8 cellular contexts compared by ENCODE assay signal in genomic region chr1:182601416-182601786, GRCh38. TPM values are rescaled to one million over a fixed set of nuclear protein-coding genes. Genes with fewer than 3 reads are reported as not detected.
DNase-seq lines count a peak whose midpoint lies in the region; ATAC-seq and TF ChIP-seq lines count a peak whose summit lies in the region.

No MANE protein-coding gene starts in this region.

- H3K27me3 ChIP-seq in PC-3 (ENCODE audit: low read length) (no peaks in the 10 kb centered on the region), tibial nerve (no peaks in the 10 kb centered on the region)

- no peak overlapping the region for H3K4me3 Mint-ChIP-seq in activated T-cell treated with anti-CD3 and anti-CD28 coated beads, Interleukin-2, amount 50 U/mL, for 4 hours
- H3K4me3 Mint-ChIP-seq in natural killer cell treated with Interleukin-12 subunit alpha and Interleukin-12 subunit beta and Interleukin-15 and Interleukin-18, amount 100 ng/mL, for 72 hours = no peak overlapping the region

- peaks cover 7% of the 10 kb centered on the region for H3K4me1 ChIP-seq in PC-3 (ENCODE audit: insufficient read depth, low read length)
- H3K4me1 ChIP-seq in tibial nerve = peaks cover 0 to 43% (median 20%) of the 10 kb centered on the region in 4 donors

- H3K36me3 Mint-ChIP-seq in activated T-cell treated with anti-CD3 and anti-CD28 coated beads, Interleukin-2, amount 50 U/mL, for 4 hours (ENCODE audit: insufficient read depth) = peaks cover 11% of the 10 kb centered on the region
- no peaks in the 10 kb centered on the region for H3K36me3 Mint-ChIP-seq in natural killer cell treated with Interleukin-12 subunit alpha and Interleukin-12 subunit beta and Interleukin-15 and Interleukin-18, amount 100 ng/mL, for 72 hours

- H3K9me3 ChIP-seq in PC-3 (ENCODE audit: low read length) (no peaks in the 10 kb centered on the region), tibial nerve (no peaks in the 10 kb centered on the region)

- H3K27me3 Mint-ChIP-seq in activated T-cell treated with anti-CD3 and anti-CD28 coated beads, Interleukin-2, amount 50 U/mL, for 4 hours (ENCODE audit: low read depth) = peaks cover 5% of the 10 kb centered on the region
- H3K27me3 Mint-ChIP-seq in natural killer cell treated with Interleukin-12 subunit alpha and Interleukin-12 subunit beta and Interleukin-15 and Interleukin-18, amount 100 ng/mL, for 72 hours = no peaks in the 10 kb centered on the region

- TF ChIP-seq EP300 in tibial nerve (IDR thresholded peaks at IDR 0.05) = peak in 1 of 2 donors; percentile 24

- no peaks in the 10 kb centered on the region for H4K20me1 ChIP-seq in PC-3 (ENCODE audit: low read length)

- H3K9ac ChIP-seq in PC-3 (ENCODE audit: low read length) = no peak overlapping the region

- peak; percentile 49 for ATAC-seq in PC-3
- no peak for ATAC-seq in activated T-cell treated with anti-CD3 and anti-CD28 coated beads, Interleukin-2, amount 50 U/mL, for 4 hours
- no peak for ATAC-seq in natural killer cell treated with Interleukin-12 subunit alpha and Interleukin-12 subunit beta and Interleukin-15 and Interleukin-18, amount 100 ng/mL, for 72 hours
- ATAC-seq in HG02840 (IDR thresholded peaks at IDR 0.05; ENCODE audit: low FRiP score, unreplicated experiment) = no peak

- intact Hi-C loops in PC-3 (cut with micrococcal nuclease) = loop anchor here (1.0 kb wide), 1 partner anchor 183 kb away; no protein-coding TSS in a partner anchor

- H3K27ac Mint-ChIP-seq in natural killer cell treated with Interleukin-12 subunit alpha and Interleukin-12 subunit beta and Interleukin-15 and Interleukin-18, amount 100 ng/mL, for 72 hours = no peak overlapping the region

- no peaks in the 10 kb centered on the region for H3K9me3 Mint-ChIP-seq in activated T-cell treated with anti-CD3 and anti-CD28 coated beads, Interleukin-2, amount 50 U/mL, for 4 hours
- no peaks in the 10 kb centered on the region for H3K9me3 Mint-ChIP-seq in natural killer cell treated with Interleukin-12 subunit alpha and Interleukin-12 subunit beta and Interleukin-15 and Interleukin-18, amount 100 ng/mL, for 72 hours

- TF ChIP-seq CTCF in PC-3 (conservative IDR thresholded peaks at IDR 0.05; ENCODE audit: low read depth, low read length) (peak; percentile 75), fibroblast of mammary gland (conservative IDR thresholded peaks at IDR 0.05; ENCODE audit: control insufficient read depth, insufficient read depth, low read depth, low read length) (peak; percentile 80), tibial nerve (IDR thresholded peaks at IDR 0.05) (peak; percentile 69 to 95 (median 81))

- DNase-seq in EH (ENCODE audit: low read depth) (peak; percentile 75), LHCN-M2 (ENCODE audit: low read depth) (peak; percentile 64), PC-3 (peak; percentile 68), fibroblast of mammary gland (ENCODE audit: low read depth) (peak; percentile 77), tibial nerve (ENCODE audit: low spot score in 2 of 2) (peak in 1 of 2 donors; percentile 70)
- DNase-seq in activated T-cell treated with anti-CD3 and anti-CD28 coated beads, Interleukin-2, amount 50 U/mL, for 4 hours = peak; percentile 59
- DNase-seq in natural killer cell treated with Interleukin-12 subunit alpha and Interleukin-12 subunit beta and Interleukin-15 and Interleukin-18, amount 100 ng/mL, for 72 hours (ENCODE audit: low spot score) = peak; percentile 80

- H3K9me2 ChIP-seq in PC-3 (replicated peaks; ENCODE audit: low read length) = no peaks in the 10 kb centered on the region

- no peaks in the 10 kb centered on the region for H3K79me2 ChIP-seq in PC-3 (ENCODE audit: low read length)

- POLR2A ChIA-PET in PC-3 (lab: Charles Lee; ENCODE audit: unreplicated experiment) = no interaction called here

- no peak overlapping the region for H3K4me3 ChIP-seq in PC-3 (ENCODE audit: low read length)
- H3K4me3 ChIP-seq in fibroblast of mammary gland (ENCODE audit: control insufficient read depth, low read depth, low read length) = no peak overlapping the region
- H3K4me3 ChIP-seq in tibial nerve = no peak overlapping the region

- peaks cover 24% of the 10 kb centered on the region for H3K4me1 Mint-ChIP-seq in activated T-cell treated with anti-CD3 and anti-CD28 coated beads, Interleukin-2, amount 50 U/mL, for 4 hours (ENCODE audit: low read depth)
- peaks cover 0 to 21% of the 10 kb centered on the region in 2 donors for H3K4me1 Mint-ChIP-seq in natural killer cell treated with Interleukin-12 subunit alpha and Interleukin-12 subunit beta and Interleukin-15 and Interleukin-18, amount 100 ng/mL, for 72 hours (ENCODE audit: low read depth in 2 of 2)

- CTCF ChIA-PET in PC-3 (lab: Charles Lee) = interaction anchor here (1.0 to 1.3 kb wide), 3 partner anchors 181 to 185 kb away, joined by 6 to 8 read pairs (median 7); no protein-coding TSS in a partner anchor

- no peak overlapping the region for H3K4me2 ChIP-seq in PC-3 (ENCODE audit: low read length)

- no TSS peak for BruUV-seq in PC-3 (replicated peaks; lab: Mats Ljungman, UMichigan)

- 0 out of 2 replicates have a peak, but pooled peaks cover 3% of the 10 kb centered on the region for H3K36me3 ChIP-seq in PC-3 (ENCODE audit: low read depth, low read length)
- peaks cover 0 to 22% (median 0%) of the 10 kb centered on the region in 3 donors for H3K36me3 ChIP-seq in tibial nerve

- no peak overlapping the region for H2AFZ ChIP-seq in PC-3 (ENCODE audit: low read length)

- TF ChIP-seq POLR2A in tibial nerve (IDR thresholded peaks at IDR 0.05) = no peak

- WGBS in tibial nerve, 2 donors = 17 to 19% methylated on average over 6 of the region's 6 CpGs

- no peaks in the 10 kb centered on the region for H3F3A ChIP-seq in PC-3 (ENCODE audit: low read length, unreplicated experiment)

- H3K27ac ChIP-seq in PC-3 (ENCODE audit: low read length) = no peak overlapping the region
- peak overlapping the region in 3 of 4 donors; percentile 24 to 52 (median 29) for H3K27ac ChIP-seq in tibial nerve

RNA-seq across cellular contexts. Expression of gene RGS16, which starts 2.8 kb away (rescaled TPM):
- 0.06 TPM in 1 of 2 replicates, not detected in the other for total RNA-seq in LHCN-M2 (2014; rRNA removed)
- 0.02 TPM for polyA plus RNA-seq in LHCN-M2 (2012)
- 0.40 and 1.5 TPM in 2 replicates for total RNA-seq in PC-3 (2014; rRNA removed)
- total RNA-seq in activated T-cell treated with anti-CD3 and anti-CD28 coated beads, Interleukin-2, amount 50 U/mL, for 4 hours = 10 to 100 TPM; 38.8 to 62.8 (median 53.6) TPM
- 100 to 1,000 TPM in 1 of 2 donors, 10 to 100 TPM in 1; 33.0 to 102 TPM for total RNA-seq in natural killer cell treated with Interleukin-12 subunit alpha and Interleukin-12 subunit beta and Interleukin-15 and Interleukin-18, amount 100 ng/mL, for 72 hours
- 1 to 10 TPM in 3 of 4 donors, under 1 TPM in 1; 0.78 to 2.1 (median 1.2) TPM for total RNA-seq in tibial nerve

RNA-seq across cellular contexts. Expression of gene RNASEL, which starts 12.3 kb away (rescaled TPM):
- total RNA-seq in LHCN-M2 (2014; rRNA removed) (5.7 and 6.1 TPM in 2 replicates), PC-3 (2014; rRNA removed) (1.3 and 2.1 TPM in 2 replicates), tibial nerve (1 to 10 TPM; 7.3 to 9.8 (median 8.8) TPM)
- polyA plus RNA-seq in LHCN-M2 (2012) = 2.8 TPM
- total RNA-seq in activated T-cell treated with anti-CD3 and anti-CD28 coated beads, Interleukin-2, amount 50 U/mL, for 4 hours = 1 to 10 TPM; 1.7 to 2.5 (median 2.0) TPM
- 1 to 10 TPM; 3.0 to 5.1 TPM for total RNA-seq in natural killer cell treated with Interleukin-12 subunit alpha and Interleukin-12 subunit beta and Interleukin-15 and Interleukin-18, amount 100 ng/mL, for 72 hours

Comparison
In these comparisons a context has a peak if more than half of its experiments do, and no peak if none do; other contexts are left out.
1. RNA of gene RGS16, which starts 2.8 kb away (total RNA-seq): 33.0 to 102 TPM in natural killer cell treated with Interleukin-12 subunit alpha and Interleukin-12 subunit beta and Interleukin-15 and Interleukin-18, amount 100 ng/mL, for 72 hours and 38.8 to 62.8 TPM in activated T-cell treated with anti-CD3 and anti-CD28 coated beads, Interleukin-2, amount 50 U/mL, for 4 hours; 0.78 to 2.1 TPM in tibial nerve, 0.40 to 1.5 TPM in PC-3 and 0.06 TPM in LHCN-M2; every median in the first group is over 10 times any median in the second.
2. Peak in every context shown above with its lines, with median percentiles within 50 percentile points of each other: CTCF ChIP-seq.